16 cellular contexts compared by ENCODE assay signal in the genomic region with DNA sequence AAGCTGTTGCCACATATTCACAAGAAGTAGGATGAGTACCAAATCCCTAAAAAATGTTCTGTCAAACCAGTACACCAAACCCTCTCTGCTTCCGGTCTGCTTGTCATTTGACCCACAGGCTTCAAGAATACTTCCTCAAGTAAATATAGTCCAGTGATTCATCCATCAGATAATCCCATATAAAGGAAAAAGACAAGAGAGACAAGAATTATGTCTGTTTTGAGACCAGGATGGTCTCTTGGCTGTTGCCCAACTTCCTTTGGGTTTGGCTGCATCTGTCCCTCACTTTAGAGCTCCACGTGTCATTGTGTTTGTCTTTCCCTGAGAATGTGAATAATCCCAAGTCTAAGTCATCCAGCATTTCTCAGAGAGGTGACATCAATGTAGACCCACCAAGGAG.
DNase-seq lines count a peak whose midpoint lies in the region; ATAC-seq and TF ChIP-seq lines count a peak whose summit lies in the region.
"Had no signal": no experiment of that assay in that cellular context is flagged by ENCODE, and none has a peak within 500 bp of the region (broad histone marks: within the 10 kb centered on the region; RNA-seq: fewer than 3 reads in every experiment).

No MANE protein-coding gene starts in this region.

- H3K27ac ChIP-seq in SJCRH30: no peak overlapping the region
- H3K27ac ChIP-seq: left ventricle myocardium inferior, tibial artery had no signal

- no peaks in the 10 kb centered on the region for H3K36me3 ChIP-seq in SJCRH30
- H3K36me3 ChIP-seq: left ventricle myocardium inferior, tibial artery had no signal

- H3K36me3 Mint-ChIP-seq in HFFc6 (ENCODE audit: low read depth): no peaks in the 10 kb centered on the region
- H3K36me3 Mint-ChIP-seq: activated naive CD8-positive, alpha-beta T cell; CD4-positive, CD25-positive, alpha-beta regulatory T cell; naive thymus-derived CD4-positive, alpha-beta T cell; T-cell had no signal

- no peaks in the 10 kb centered on the region for H3K9me3 Mint-ChIP-seq in HFFc6
- H3K9me3 Mint-ChIP-seq: T-cell had no signal

- peak overlapping the region; percentile 20; the same call in 1 of the 2 replicates for H3K4me3 Mint-ChIP-seq in HFFc6
- H3K4me3 Mint-ChIP-seq: activated naive CD8-positive, alpha-beta T cell; CD4-positive, CD25-positive, alpha-beta regulatory T cell; naive thymus-derived CD4-positive, alpha-beta T cell; T-cell had no signal

- no peaks in the 10 kb centered on the region for H3K27me3 ChIP-seq in SJCRH30
- H3K27me3 ChIP-seq: tibial artery had no signal

- H3K4me1 ChIP-seq in SJCRH30: peaks cover 37% of the 10 kb centered on the region
- H3K4me1 ChIP-seq: left ventricle myocardium inferior had no signal

- no peaks in the 10 kb centered on the region for H3K27me3 Mint-ChIP-seq in HFFc6 (ENCODE audit: insufficient read depth)
- H3K27me3 Mint-ChIP-seq: CD4-positive, CD25-positive, alpha-beta regulatory T cell had no signal

- peak overlapping the region; percentile 79 for H3K27ac Mint-ChIP-seq in HFFc6
- H3K27ac Mint-ChIP-seq: activated naive CD8-positive, alpha-beta T cell; CD4-positive, CD25-positive, alpha-beta regulatory T cell; naive thymus-derived CD4-positive, alpha-beta T cell; T-cell had no signal

- DNase-seq in HFFc6 (peak; percentile 56), SJCRH30 (peak; percentile 38 to 63), stromal cell of bone marrow (ENCODE audit: low read depth) (peak; percentile 23), NCI-H526 (lab: John Stamatoyannopoulos, UW) (no peak)
- DNase-seq: activated CD8-positive, alpha-beta memory T cell treated with anti-CD3 and anti-CD28 coated beads, Interleukin-2, amount 50 U/mL, for 48 hours; CD4-positive, CD25-positive, alpha-beta regulatory T cell; left ventricle myocardium inferior; naive thymus-derived CD4-positive, alpha-beta T cell; NCI-H1105; NCI-H226; T-cell; tibial artery had no signal

- H3K4me1 Mint-ChIP-seq in HFFc6 (ENCODE audit: low read depth): peaks cover 38% of the 10 kb centered on the region
- H3K4me1 Mint-ChIP-seq: naive thymus-derived CD4-positive, alpha-beta T cell; T-cell had no signal

- TF ChIP-seq CTCF in HFFc6 (IDR thresholded peaks at IDR 0.05): no peak

- ATAC-seq in esophagus mucosa: peak; percentile 67
- ATAC-seq in GM18519 (IDR thresholded peaks at IDR 0.05; ENCODE audit: low FRiP score, unreplicated experiment): no peak
- ATAC-seq in GM21717 (IDR thresholded peaks at IDR 0.05; ENCODE audit: unreplicated experiment): no peak
- ATAC-seq: naive thymus-derived CD4-positive, alpha-beta T cell; T-cell had no signal

- no peaks in the 10 kb centered on the region for H3K9me3 ChIP-seq in SJCRH30 (replicated peaks)
- H3K9me3 ChIP-seq: left ventricle myocardium inferior, tibial artery had no signal

- H3K4me3 ChIP-seq in SJCRH30: no peak overlapping the region
- H3K4me3 ChIP-seq: left ventricle myocardium inferior, tibial artery had no signal

Comparison
In these comparisons a context has a peak if more than half of its experiments do, and no peak if none do; other contexts are left out.
1. DNase-seq: peak in HFFc6 (single experiment), SJCRH30 (2 of 2) and stromal cell of bone marrow (single experiment); none in NCI-H526 (0 of 2).